In genomic region chr13:66660013-66660804, GRCh38 we compare ENCODE assay signal across 8 cellular contexts.
DNase-seq lines count a peak whose midpoint lies in the region; ATAC-seq and TF ChIP-seq lines count a peak whose summit lies in the region.

No MANE protein-coding gene starts in this region.

- H3K4me1 Mint-ChIP-seq in natural killer cell: no peaks in the 10 kb centered on the region

- no peak overlapping the region for H3K27ac Mint-ChIP-seq in natural killer cell

- intact Hi-C loops in natural killer cell (cut with micrococcal nuclease): no loop called here

- no peaks in the 10 kb centered on the region for H3K27me3 Mint-ChIP-seq in natural killer cell (ENCODE audit: low read depth in 2 of 2)

- no peaks in the 10 kb centered on the region for H3K36me3 Mint-ChIP-seq in natural killer cell

- in situ Hi-C loops in ACHN (cut with HindIII; ENCODE audit: low pct_ligation_motif_present, low pct_unique_long_range_greater_than_20kb, low sequenced_read_pairs): no loop called here

- ATAC-seq in GM19452 (IDR thresholded peaks at IDR 0.05; ENCODE audit: unreplicated experiment) (peak; percentile 85), HG03432 (IDR thresholded peaks at IDR 0.05; ENCODE audit: unreplicated experiment) (peak; percentile 88), natural killer cell (no peak)

- H3K4me3 Mint-ChIP-seq in natural killer cell: no peak overlapping the region

- H3K9me3 Mint-ChIP-seq in natural killer cell: peaks cover 2 to 4% of the 10 kb centered on the region in 2 donors

- TF ChIP-seq CTCF in natural killer cell (IDR thresholded peaks at IDR 0.05): no peak

- DNase-seq in ACHN (peak; percentile 54), dermis blood vessel endothelial cell (peak; percentile 72), natural killer cell (no peak), NCI-H146 treated with DMSO at 0.1 percent for 48 hours (lab: John Stamatoyannopoulos, UW; ENCODE audit: unreplicated experiment) (no peak), T-helper 9 cell (no peak), NCI-H446 treated with DMSO at 0.1 percent for 48 hours (lab: John Stamatoyannopoulos, UW) (no peak)

Comparison
In these comparisons a context has a peak if more than half of its experiments do, and no peak if none do; other contexts are left out.
1. DNase-seq: peak in ACHN (single experiment) and dermis blood vessel endothelial cell (single experiment); none in natural killer cell (single experiment), NCI-H146 treated with DMSO at 0.1 percent for 48 hours (single experiment), T-helper 9 cell (single experiment) and NCI-H446 treated with DMSO at 0.1 percent for 48 hours (single experiment).
2. ATAC-seq: peak in GM19452 (single experiment) and HG03432 (single experiment); none in natural killer cell (0 of 3).